In genomic region chr15:68957686-68958085, GRCh38 we compare ENCODE assay signal across 18 cellular contexts. TPM values are rescaled to one million over a fixed set of nuclear protein-coding genes. Genes with fewer than 3 reads are reported as not detected.
DNase-seq lines count a peak whose midpoint lies in the region; ATAC-seq and TF ChIP-seq lines count a peak whose summit lies in the region.
"Had no signal": no experiment of that assay in that cellular context is flagged by ENCODE, and none has a peak within 500 bp of the region (broad histone marks: within the 10 kb centered on the region; RNA-seq: fewer than 3 reads in every experiment).

No MANE protein-coding gene starts in this region.

- DNase-seq in NCI-H510A (lab: John Stamatoyannopoulos, UW) (peak; percentile 7), NCI-H510A treated with DMSO at 0.1 percent for 48 hours (lab: John Stamatoyannopoulos, UW) (no peak), left lung (peak in 1 of 2 donors; percentile 36), lung (ENCODE audit: low spot score) (peak; percentile 57), stomach (no peak)
- DNase-seq: 8988T; ACHN; Caco-2; Calu3; CD4-positive, alpha-beta T cell; CD8-positive, alpha-beta T cell; DMS79 treated with DMSO at 0.1 percent for 48 hours; GF-D8 had no signal

- intact Hi-C loops in left lung (cut with DNase I): no loop called here
- intact Hi-C loops in stomach (cut with DNase I; ENCODE audit: low total_unique reads): no loop called here

- H3K4me1 ChIP-seq in left lung (no peaks in the 10 kb centered on the region), lung (ENCODE audit: control insufficient read depth in 2 of 2, insufficient read depth in 2 of 2, low read length in 2 of 2) (no peaks in the 10 kb centered on the region), stomach (no peaks in the 10 kb centered on the region)
- H3K4me1 ChIP-seq: Caco-2 had no signal

- TF ChIP-seq CTCF in left lung (IDR thresholded peaks at IDR 0.05) (no peak), lung (IDR thresholded peaks at IDR 0.05; ENCODE audit: control extremely low read depth, extremely low read depth) (no peak), stomach (IDR thresholded peaks at IDR 0.05) (no peak)

- TF ChIP-seq POLR2A in stomach (IDR thresholded peaks at IDR 0.05): no peak

- H3K9me3 ChIP-seq in left lung (no peaks in the 10 kb centered on the region), lung (ENCODE audit: control insufficient read depth in 2 of 2, insufficient read depth in 1 of 2, low read length in 1 of 2) (peaks cover 0 to 3% of the 10 kb centered on the region in 2 donors), stomach (no peaks in the 10 kb centered on the region)
- H3K9me3 ChIP-seq: Caco-2 had no signal

- H3K36me3 ChIP-seq in left lung (no peaks in the 10 kb centered on the region), lung (ENCODE audit: control insufficient read depth in 2 of 2, insufficient read depth in 2 of 2, low read length in 2 of 2) (no peaks in the 10 kb centered on the region), stomach (no peaks in the 10 kb centered on the region)
- H3K36me3 ChIP-seq: BLaER1 treated with 17β-estradiol and CSF1 and Interleukin-3, amounts not matched to agents 10 nM and 100 nM had no signal

- ATAC-seq in left lung (peak; percentile 91), lung (ENCODE audit: insufficient read depth, low FRiP score) (peak; percentile 19), HG03571 (IDR thresholded peaks at IDR 0.05; ENCODE audit: unreplicated experiment) (no peak), GM18520 (IDR thresholded peaks at IDR 0.05; ENCODE audit: unreplicated experiment) (no peak)
- ATAC-seq: CD8-positive, alpha-beta T cell had no signal

- H3K27ac ChIP-seq in left lung (no peak overlapping the region), lung (ENCODE audit: low read depth in 1 of 2, low read length in 1 of 2) (no peak overlapping the region), stomach (no peak overlapping the region)
- H3K27ac ChIP-seq: BLaER1 treated with 17β-estradiol and CSF1 and Interleukin-3, amounts not matched to agents 10 nM and 100 nM; C4-2B had no signal

- H3K27me3 ChIP-seq in left lung (peaks cover 4 to 32% of the 10 kb centered on the region in 2 donors), lung (ENCODE audit: control insufficient read depth, insufficient read depth) (no peaks in the 10 kb centered on the region), stomach (no peaks in the 10 kb centered on the region)
- H3K27me3 ChIP-seq: BLaER1 treated with 17β-estradiol and CSF1 and Interleukin-3, amounts not matched to agents 10 nM and 100 nM had no signal

- WGBS in lung, 2 donors: 68 to 81% methylated on average over 3 of the region's 3 CpGs
- 84 to 93% (median 91%) methylated on average over 3 of the region's 3 CpGs for WGBS in stomach, 5 donors

- no peak overlapping the region for H3K4me3 ChIP-seq in left lung
- no peak overlapping the region for H3K4me3 ChIP-seq in lung
- no peak overlapping the region for H3K4me3 ChIP-seq in stomach
- H3K4me3 ChIP-seq: BLaER1 treated with 17β-estradiol and CSF1 and Interleukin-3, amounts not matched to agents 10 nM and 100 nM had no signal

- TF ChIP-seq EP300 in stomach (IDR thresholded peaks at IDR 0.05): no peak

RNA-seq across cellular contexts. Expression of gene SPESP1, which starts 27.4 kb away (rescaled TPM):
- total RNA-seq in left lung (1 to 10 TPM; 1.8 to 5.0 TPM), lung (1 to 10 TPM in 1 of 2 donors, under 1 TPM in 1; 0.94 to 1.0 TPM), stomach (10 to 100 TPM in 1 of 5 donors, 1 to 10 TPM in 3, not detected in 1; 1.8 to 19.8 (median 2.3) TPM)
- polyA plus RNA-seq in lung (1 to 10 TPM in 1 of 2 donors, under 1 TPM in 1; 0.89 to 1.5 TPM), stomach (1 to 10 TPM; 1.6 to 4.1 (median 3.4) TPM)
- total RNA-seq: A673; Caco-2; Calu3; CD4-positive, alpha-beta T cell; CD8-positive, alpha-beta T cell had no signal

RNA-seq across cellular contexts. Expression of gene NOX5, which starts 56.8 kb away (rescaled TPM):
- under 1 TPM; 0.16 to 0.23 TPM for total RNA-seq in left lung
- under 1 TPM; 0.09 to 0.77 TPM for total RNA-seq in lung
- under 1 TPM; 0.03 to 0.08 TPM for polyA plus RNA-seq in lung
- total RNA-seq in stomach: under 1 TPM in 3 of 5 donors, not detected in 2; 0.14 to 0.29 (median 0.18) TPM
- polyA plus RNA-seq in stomach: under 1 TPM; under 0.01 to 0.92 (median 0.18) TPM
- total RNA-seq: A673; CD4-positive, alpha-beta T cell; CD8-positive, alpha-beta T cell had no signal

Comparison
In these comparisons a context has a peak if more than half of its experiments do, and no peak if none do; other contexts are left out.
1. DNase-seq: peak in NCI-H510A (single experiment) and lung (single experiment); none in NCI-H510A treated with DMSO at 0.1 percent for 48 hours (single experiment) and stomach (single experiment).
2. ATAC-seq: peak in left lung (single experiment) and lung (single experiment); none in HG03571 (single experiment) and GM18520 (single experiment).